In genomic region chr14:76676539-76676938, GRCh38 we compare ENCODE assay signal across 8 cellular contexts.
"Had no signal": no experiment of that assay in that cellular context is flagged by ENCODE, and none has a peak within 500 bp of the region (broad histone marks: within the 10 kb centered on the region; RNA-seq: fewer than 3 reads in every experiment).

No MANE protein-coding gene starts in this region.

- DNase-seq: GM23248, GOT3, H7, HFFc6, IMR-90, KG1 had no signal

- H3K27ac ChIP-seq: GM23248 had no signal

- ATAC-seq: HCT116, K562 had no signal
